17 cellular contexts compared by ENCODE assay signal in the genomic region with DNA sequence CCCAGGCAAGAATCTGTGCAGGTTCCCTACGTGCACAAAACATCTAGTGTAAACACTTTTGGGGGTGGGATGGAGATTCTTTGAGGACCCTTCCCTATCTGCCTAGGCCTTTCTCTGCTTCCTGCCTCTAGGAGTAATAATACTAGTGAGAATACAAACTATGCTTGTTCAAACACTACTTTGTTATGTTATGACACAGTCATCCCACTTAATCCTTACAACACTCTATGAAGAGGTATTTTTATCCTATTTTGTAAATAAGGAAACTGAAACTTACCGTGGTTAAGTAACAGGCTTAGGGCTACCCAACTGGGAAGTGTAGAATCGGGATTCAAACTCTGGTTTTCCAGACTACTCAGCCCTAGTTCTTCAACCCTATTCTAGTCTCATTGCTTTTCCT.
"Had no signal": no experiment of that assay in that cellular context is flagged by ENCODE, and none has a peak within 500 bp of the region (broad histone marks: within the 10 kb centered on the region; RNA-seq: fewer than 3 reads in every experiment).

No MANE protein-coding gene starts in this region.

- H3K4me3 ChIP-seq: body of pancreas, heart right ventricle, sigmoid colon, tibial artery had no signal

- H3K36me3 ChIP-seq: heart right ventricle, sigmoid colon, tibial artery had no signal

- H3K27me3 ChIP-seq: body of pancreas, sigmoid colon, tibial artery had no signal

- ATAC-seq: body of pancreas, heart right ventricle had no signal

- H3K4me1 ChIP-seq: body of pancreas, heart right ventricle, sigmoid colon had no signal

- FAIRE-seq: colon had no signal

- H3K9me3 ChIP-seq: body of pancreas, sigmoid colon, tibial artery had no signal

- DNase-seq: activated B cell treated with CpG ODN at 0.5 μM for 24 hours; activated CD4-positive, alpha-beta memory T cell treated with anti-CD3 and anti-CD28 coated beads for 36 hours; activated CD4-positive, alpha-beta T cell treated with anti-CD3 and anti-CD28 coated beads for 4 hours; activated naive CD4-positive, alpha-beta T cell; activated naive CD8-positive, alpha-beta T cell treated with anti-CD3 and anti-CD28 coated beads for 36 hours; activated T-cell treated with anti-CD3 and anti-CD28 coated beads for 4 hours; amniotic stem cell; body of pancreas; central memory CD4-positive, alpha-beta T cell; erythroblast; heart right ventricle; nucleus accumbens; sigmoid colon; stimulated activated naive CD4-positive, alpha-beta T cell; substantia nigra; tibial artery had no signal

- H3K27ac ChIP-seq: body of pancreas, heart right ventricle, sigmoid colon, tibial artery had no signal
